In the genomic region with DNA sequence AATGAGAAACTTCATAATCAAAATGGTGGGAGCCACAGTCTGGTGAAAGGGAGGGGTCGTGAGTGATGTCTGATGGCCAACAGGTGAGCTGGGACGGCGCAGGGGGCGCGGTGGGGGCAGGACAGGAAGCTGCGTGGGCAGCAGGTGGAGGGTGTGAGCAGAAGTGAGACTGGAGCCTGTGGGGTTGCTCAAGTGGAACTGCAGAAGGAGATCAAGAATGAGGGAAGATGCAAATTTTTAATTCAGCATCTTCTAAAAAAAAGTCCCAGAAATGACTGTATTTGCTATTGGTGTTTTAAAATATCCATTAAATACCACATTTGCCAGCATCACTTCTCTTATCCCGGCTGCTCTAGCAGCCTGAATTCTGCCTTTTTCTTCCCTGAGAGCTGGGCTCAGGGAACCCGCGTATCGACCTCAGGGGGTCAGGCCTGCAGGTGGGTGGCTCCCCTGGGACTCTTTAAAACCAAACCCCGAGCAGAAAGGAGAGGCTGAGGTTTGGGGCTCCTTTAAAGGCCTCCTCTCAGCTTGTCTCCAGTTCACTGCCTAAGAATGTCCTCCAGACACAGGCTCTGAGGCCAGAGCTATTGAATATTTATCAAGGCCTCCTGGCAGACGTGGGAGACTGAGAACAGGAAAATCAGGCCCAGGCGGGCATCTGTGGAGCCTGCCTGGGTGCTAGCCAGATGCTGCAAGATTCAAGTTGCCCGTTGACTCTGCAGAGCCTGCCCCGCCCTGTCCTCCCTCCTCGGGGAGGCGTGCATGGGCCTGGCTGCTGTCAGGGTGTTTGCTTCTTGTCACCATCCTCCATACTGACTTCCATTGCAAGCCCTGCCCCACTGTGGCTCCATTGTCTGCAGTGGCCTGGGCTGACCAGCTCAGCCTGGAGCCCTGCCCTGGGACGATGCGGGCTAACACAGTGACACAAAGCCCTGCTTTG, we compare ENCODE assay signal across 8 cellular contexts. TPM values are rescaled to one million over a fixed set of nuclear protein-coding genes. Genes with fewer than 3 reads are reported as not detected.
DNase-seq lines count a peak whose midpoint lies in the region; ATAC-seq lines count a peak whose summit lies in the region.

No MANE protein-coding gene starts in this region.

- H3K27me3 Mint-ChIP-seq in activated naive CD4-positive, alpha-beta T cell treated with anti-CD3 and anti-CD28 coated beads for 36 hours (ENCODE audit: low read depth), result no peaks in the 10 kb centered on the region
- peaks cover 21% of the 10 kb centered on the region for H3K27me3 Mint-ChIP-seq in activated naive CD4-positive, alpha-beta T cell treated with anti-CD3 and anti-CD28 coated beads, Interleukin-2, amount 10 ng/mL, durations not matched to agents 7 days and 5 days

- peak; percentile 59 for ATAC-seq in HG02943 (IDR thresholded peaks at IDR 0.05; ENCODE audit: low read depth, unreplicated experiment)
- no peak for ATAC-seq in stimulated activated naive CD8-positive, alpha-beta T cell treated with anti-CD3 and anti-CD28 coated beads, Interleukin-15, Interleukin-2, amounts not matched to agents 100 U/mL and 50 U/mL, for 24 hours

- H3K36me3 Mint-ChIP-seq in activated naive CD4-positive, alpha-beta T cell treated with anti-CD3 and anti-CD28 coated beads for 36 hours (ENCODE audit: low read depth), result no peaks in the 10 kb centered on the region
- H3K36me3 Mint-ChIP-seq in activated naive CD4-positive, alpha-beta T cell treated with anti-CD3 and anti-CD28 coated beads, Interleukin-2, amount 10 ng/mL, durations not matched to agents 7 days and 5 days, result no peaks in the 10 kb centered on the region

- intact Hi-C loops in activated naive CD4-positive, alpha-beta T cell treated with anti-CD3 and anti-CD28 coated beads for 36 hours (cut with micrococcal nuclease), result loop anchor here (1.0 to 10.0 kb wide), 3 partner anchors 95 to 407 kb away; no protein-coding TSS in a partner anchor

- no peak overlapping the region for H3K4me3 Mint-ChIP-seq in activated naive CD4-positive, alpha-beta T cell treated with anti-CD3 and anti-CD28 coated beads for 36 hours
- no peak overlapping the region for H3K4me3 Mint-ChIP-seq in activated naive CD4-positive, alpha-beta T cell treated with anti-CD3 and anti-CD28 coated beads, Interleukin-2, amount 10 ng/mL, durations not matched to agents 7 days and 5 days

- CTCF ChIA-PET in activated naive CD4-positive, alpha-beta T cell treated with anti-CD3 and anti-CD28 coated beads for 36 hours (lab: Charles Lee), result interaction anchor here (0.5 to 8.2 kb wide), 16 partner anchors 10 to 118 kb away, joined by 3 to 185 read pairs (median 4); no protein-coding TSS in a partner anchor
- CTCF ChIA-PET in activated naive CD4-positive, alpha-beta T cell treated with anti-CD3 and anti-CD28 coated beads, Interleukin-2, amount 10 ng/mL, durations not matched to agents 7 days and 5 days (lab: Charles Lee), result interaction anchor here (0.5 to 8.2 kb wide), 20 partner anchors 12 to 298 kb away, joined by 3 to 190 read pairs (median 6); no protein-coding TSS in a partner anchor

- no peak overlapping the region for H3K27ac Mint-ChIP-seq in activated naive CD4-positive, alpha-beta T cell treated with anti-CD3 and anti-CD28 coated beads for 36 hours
- H3K27ac Mint-ChIP-seq in activated naive CD4-positive, alpha-beta T cell treated with anti-CD3 and anti-CD28 coated beads, Interleukin-2, amount 10 ng/mL, durations not matched to agents 7 days and 5 days, result no peak overlapping the region

- peaks cover 32% of the 10 kb centered on the region for H3K4me1 Mint-ChIP-seq in activated naive CD4-positive, alpha-beta T cell treated with anti-CD3 and anti-CD28 coated beads for 36 hours (ENCODE audit: low read depth)
- peaks cover 43% of the 10 kb centered on the region for H3K4me1 Mint-ChIP-seq in activated naive CD4-positive, alpha-beta T cell treated with anti-CD3 and anti-CD28 coated beads, Interleukin-2, amount 10 ng/mL, durations not matched to agents 7 days and 5 days

- DNase-seq in activated naive CD4-positive, alpha-beta T cell treated with anti-CD3 and anti-CD28 coated beads for 36 hours, result peak; percentile 48
- DNase-seq in activated naive CD4-positive, alpha-beta T cell treated with anti-CD3 and anti-CD28 coated beads, Interleukin-2, amount 10 ng/mL, durations not matched to agents 7 days and 5 days, result no peak
- DNase-seq in NCI-H69 (lab: John Stamatoyannopoulos, UW) (peak; percentile 95), foreskin melanocyte (peak; percentile 68), H4 (ENCODE audit: low spot score) (no peak), dermis blood vessel endothelial cell (no peak)
- peak; percentile 46 for DNase-seq in stimulated activated naive CD8-positive, alpha-beta T cell treated with anti-CD3 and anti-CD28 coated beads, Interleukin-15, Interleukin-2, amounts not matched to agents 100 U/mL and 50 U/mL, for 24 hours

- H3K9me3 Mint-ChIP-seq in activated naive CD4-positive, alpha-beta T cell treated with anti-CD3 and anti-CD28 coated beads for 36 hours, result no peaks in the 10 kb centered on the region
- no peaks in the 10 kb centered on the region for H3K9me3 Mint-ChIP-seq in activated naive CD4-positive, alpha-beta T cell treated with anti-CD3 and anti-CD28 coated beads, Interleukin-2, amount 10 ng/mL, durations not matched to agents 7 days and 5 days

RNA-seq across cellular contexts. Expression of gene SYPL1, which starts 53.9 kb away (rescaled TPM):
- total RNA-seq in activated naive CD4-positive, alpha-beta T cell treated with anti-CD3 and anti-CD28 coated beads for 36 hours, result 10 to 100 TPM; 24.7 to 26.6 TPM
- total RNA-seq in H4 (2014; rRNA removed; shearing (Covaris generic)), result 57.8 and 65.2 TPM in 2 replicates
- 92.7 and 133 TPM in 2 replicates for total RNA-seq in dermis blood vessel endothelial cell

Comparison
In these comparisons a context has a peak if more than half of its experiments do, and no peak if none do; other contexts are left out.
1. DNase-seq: peak in activated naive CD4-positive, alpha-beta T cell treated with anti-CD3 and anti-CD28 coated beads for 36 hours (single experiment), NCI-H69 (single experiment), foreskin melanocyte (single experiment) and stimulated activated naive CD8-positive, alpha-beta T cell treated with anti-CD3 and anti-CD28 coated beads, Interleukin-15, Interleukin-2, amounts not matched to agents 100 U/mL and 50 U/mL, for 24 hours (single experiment); none in activated naive CD4-positive, alpha-beta T cell treated with anti-CD3 and anti-CD28 coated beads, Interleukin-2, amount 10 ng/mL, durations not matched to agents 7 days and 5 days (single experiment), H4 (single experiment) and dermis blood vessel endothelial cell (single experiment).